In genomic region chr2:51483720-51484119, GRCh38 we compare ENCODE assay signal across 9 cellular contexts.
"Had no signal": no experiment of that assay in that cellular context is flagged by ENCODE, and none has a peak within 500 bp of the region (broad histone marks: within the 10 kb centered on the region; RNA-seq: fewer than 3 reads in every experiment).

No MANE protein-coding gene starts in this region.

- H3K9ac ChIP-seq: GM23248 had no signal

- H3K4me1 ChIP-seq: HAP-1 had no signal

- H2AFZ ChIP-seq: GM23248 had no signal

- H3K36me3 ChIP-seq: HAP-1 had no signal

- H3K27ac ChIP-seq: GM23248, HL-60 had no signal

- H3K4me3 ChIP-seq: GM23248, HAP-1 had no signal

- DNase-seq: GM23248, GOT3, H7, HFFc6, KBM-7 had no signal

- ATAC-seq: HCT116, HepG2 had no signal

- H3K9me3 ChIP-seq: HAP-1 had no signal

- FAIRE-seq: HepG2 had no signal
